Comparison of ENCODE assay signal across 16 cellular contexts in the genomic region with DNA sequence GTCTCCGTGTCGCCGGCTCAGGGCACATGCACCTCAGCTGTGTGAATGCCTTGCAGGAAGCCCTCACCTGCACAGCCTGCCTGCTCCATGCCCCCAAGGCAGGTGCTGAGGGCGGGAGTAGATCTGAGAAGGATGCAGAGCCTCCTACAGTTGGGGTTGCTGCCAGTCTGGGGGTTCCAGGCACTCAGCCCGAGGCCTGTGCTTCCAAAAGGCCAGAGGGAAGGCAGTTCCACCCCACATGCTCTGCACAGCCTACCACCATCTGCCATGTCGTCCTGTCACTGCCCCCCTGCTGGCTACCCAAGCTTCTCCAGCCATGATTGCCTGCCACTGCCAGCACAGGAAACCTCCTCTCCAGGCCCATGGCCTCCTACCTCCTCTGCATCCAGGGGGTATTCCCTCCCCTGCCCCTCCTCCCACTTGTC. TPM values are rescaled to one million over a fixed set of nuclear protein-coding genes. Genes with fewer than 3 reads are reported as not detected.
DNase-seq lines count a peak whose midpoint lies in the region; ATAC-seq and TF ChIP-seq lines count a peak whose summit lies in the region.
"Had no signal": no experiment of that assay in that cellular context is flagged by ENCODE, and none has a peak within 500 bp of the region (broad histone marks: within the 10 kb centered on the region; RNA-seq: fewer than 3 reads in every experiment).

No MANE protein-coding gene starts in this region.

- H3K4me3 ChIP-seq in CD8-positive, alpha-beta memory T cell (ENCODE audit: low read length) = no peak overlapping the region
- no peak overlapping the region for H3K4me3 ChIP-seq in stomach
- H3K4me3 ChIP-seq: colonic mucosa had no signal

- ATAC-seq in HG03442 (IDR thresholded peaks at IDR 0.05; ENCODE audit: unreplicated experiment) = no peak
- ATAC-seq in GM18520 (IDR thresholded peaks at IDR 0.05; ENCODE audit: unreplicated experiment) = no peak
- ATAC-seq: foreskin keratinocyte, left colon had no signal

- peaks cover 0 to 24% (median under 1%) of the 10 kb centered on the region in 3 donors for H3K36me3 Mint-ChIP-seq in CD8-positive, alpha-beta memory T cell
- no peaks in the 10 kb centered on the region for H3K36me3 Mint-ChIP-seq in immature natural killer cell

- TF ChIP-seq EP300 in stomach (IDR thresholded peaks at IDR 0.05) = no peak

- H3K27me3 ChIP-seq in CD8-positive, alpha-beta memory T cell (ENCODE audit: insufficient read depth, low read length, poor library complexity, severe bottlenecking) = no peaks in the 10 kb centered on the region
- H3K27me3 ChIP-seq in stomach = no peaks in the 10 kb centered on the region
- H3K27me3 ChIP-seq: colonic mucosa, foreskin keratinocyte had no signal

- POLR2A ChIA-PET in CD8-positive, alpha-beta memory T cell (lab: Charles Lee) = no interaction called here

- intact Hi-C loops in stomach (cut with DNase I; ENCODE audit: low total_unique reads) = no loop called here

- CTCF ChIA-PET in CD8-positive, alpha-beta memory T cell (lab: Charles Lee) = no interaction called here

- DNase-seq in CD8-positive, alpha-beta memory T cell = peak in 1 of 5 donors; percentile 23
- no peak for DNase-seq in immature natural killer cell
- DNase-seq in stomach = no peak
- no peak for DNase-seq in stimulated activated CD8-positive, alpha-beta memory T cell treated with anti-CD3 and anti-CD28 coated beads, Interleukin-4, amount 100 ng/mL, for 48 hours
- no peak for DNase-seq in Ammon's horn (ENCODE audit: low spot score)
- DNase-seq: colonic mucosa; foreskin keratinocyte; H7; KG1; left colon; NCI-H226; stimulated activated CD4-positive, alpha-beta T cell treated with anti-CD3 and anti-CD28 coated beads, Interleukin-2, amount 100 ng/mL, for 48 hours had no signal

- WGBS in stomach, 5 donors = 75 to 85% (median 79%) methylated on average over 5 to 6 of the region's 6 CpGs

- H3K4me3 Mint-ChIP-seq in CD8-positive, alpha-beta memory T cell = no peak overlapping the region
- no peak overlapping the region for H3K4me3 Mint-ChIP-seq in immature natural killer cell

- TF ChIP-seq POLR2A in stomach (IDR thresholded peaks at IDR 0.05) = no peak

- TF ChIP-seq CTCF in VCaP (conservative IDR thresholded peaks at IDR 0.05) (no peak), stomach (IDR thresholded peaks at IDR 0.05) (no peak)

- H3K9me3 ChIP-seq in CD8-positive, alpha-beta memory T cell (ENCODE audit: low read length) = no peaks in the 10 kb centered on the region
- no peaks in the 10 kb centered on the region for H3K9me3 ChIP-seq in stomach
- H3K9me3 ChIP-seq: colonic mucosa had no signal

- peaks cover 50 to 86% (median 53%) of the 10 kb centered on the region in 3 donors for H3K4me1 Mint-ChIP-seq in CD8-positive, alpha-beta memory T cell
- H3K4me1 Mint-ChIP-seq in immature natural killer cell = peaks cover 75 to 79% of the 10 kb centered on the region in 2 donors

- H3K27ac ChIP-seq in CD8-positive, alpha-beta memory T cell (ENCODE audit: low read depth, low read length) = no peak overlapping the region
- H3K27ac ChIP-seq in VCaP = peak overlapping the region; percentile 99
- H3K27ac ChIP-seq in stomach = peak overlapping the region; percentile 67 to 86 (median 79)
- H3K27ac ChIP-seq: foreskin keratinocyte had no signal

- H3K27ac Mint-ChIP-seq in CD8-positive, alpha-beta memory T cell = peak overlapping the region; percentile 38 to 93 (median 66)
- peak overlapping the region in 5 of 6 donors; percentile 13 to 90 (median 69) for H3K27ac Mint-ChIP-seq in immature natural killer cell

- H3K27me3 Mint-ChIP-seq in CD8-positive, alpha-beta memory T cell = no peaks in the 10 kb centered on the region
- peaks cover 0 to 3% (median 0%) of the 10 kb centered on the region in 3 donors for H3K27me3 Mint-ChIP-seq in immature natural killer cell (ENCODE audit: low read depth in 3 of 3)

- H3K4me1 ChIP-seq in CD8-positive, alpha-beta memory T cell (ENCODE audit: insufficient read depth, low read length) = peaks cover 71% of the 10 kb centered on the region
- peaks cover 94 to 100% (median 96%) of the 10 kb centered on the region in 4 donors for H3K4me1 ChIP-seq in stomach
- H3K4me1 ChIP-seq: foreskin keratinocyte had no signal

- no peaks in the 10 kb centered on the region for H3K36me3 ChIP-seq in CD8-positive, alpha-beta memory T cell (ENCODE audit: insufficient read depth, low read length)
- H3K36me3 ChIP-seq in stomach = no peaks in the 10 kb centered on the region
- H3K36me3 ChIP-seq: colonic mucosa had no signal

- no peaks in the 10 kb centered on the region for H3K9me3 Mint-ChIP-seq in CD8-positive, alpha-beta memory T cell
- no peaks in the 10 kb centered on the region for H3K9me3 Mint-ChIP-seq in immature natural killer cell

RNA-seq across cellular contexts. Expression of a gene that starts 19.3 kb away (rescaled TPM):
- 10 to 100 TPM; 24.5 to 24.8 TPM for total RNA-seq in CD8-positive, alpha-beta memory T cell
- 59.6 TPM for polyA plus RNA-seq in CD8-positive, alpha-beta memory T cell
- polyA plus RNA-seq in immature natural killer cell (10 to 100 TPM; 66.6 to 85.2 (median 83.7) TPM), stomach (10 to 100 TPM; 35.3 to 37.7 (median 35.9) TPM)
- 100 to 1,000 TPM in 1 of 5 donors, 10 to 100 TPM in 3, 1 to 10 TPM in 1; 7.0 to 135 (median 35.6) TPM for total RNA-seq in stomach
- total RNA-seq: H7 had no signal

RNA-seq across cellular contexts. Expression of a gene that starts 43.3 kb away (rescaled TPM):
- total RNA-seq in CD8-positive, alpha-beta memory T cell = not detected
- polyA plus RNA-seq in CD8-positive, alpha-beta memory T cell = not detected
- polyA plus RNA-seq in immature natural killer cell = not detected
- total RNA-seq in stomach = not detected
- under 1 TPM in 1 of 3 donors, not detected in 2; 0.05 TPM for polyA plus RNA-seq in stomach
- total RNA-seq: colonic mucosa, foreskin keratinocyte, H7, left colon, omental fat pad had no signal
- polyA plus RNA-seq: foreskin keratinocyte had no signal

RNA-seq across cellular contexts. Expression of a gene that starts 46.1 kb away (rescaled TPM):
- 10 to 100 TPM; 82.5 to 83.6 TPM for total RNA-seq in CD8-positive, alpha-beta memory T cell
- polyA plus RNA-seq in CD8-positive, alpha-beta memory T cell = 228 TPM
- polyA plus RNA-seq in immature natural killer cell = 1,000 to 10,000 TPM in 1 of 3 donors, 100 to 1,000 TPM in 2; 649 to 1,111 (median 667) TPM
- 10 to 100 TPM; 12.3 to 55.6 (median 39.3) TPM for total RNA-seq in stomach
- 10 to 100 TPM; 14.4 to 29.5 (median 24.8) TPM for polyA plus RNA-seq in stomach
